Comparison of ENCODE assay signal across 8 cellular contexts in genomic region chr9:83622814-83623633, GRCh38. TPM values are rescaled to one million over a fixed set of nuclear protein-coding genes. Genes with fewer than 3 reads are reported as not detected.
DNase-seq lines count a peak whose midpoint lies in the region; ATAC-seq and TF ChIP-seq lines count a peak whose summit lies in the region.

TSS of gene IDNK (plus strand) at chr9:83623143. CDS start at chr9:83623172, 29 bp downstream.

- peaks cover 2% of the 10 kb centered on the region for H3K9me1 ChIP-seq in IMR-90 (ENCODE audit: insufficient read depth, low read length)

- H3K18ac ChIP-seq in IMR-90 (ENCODE audit: low read depth, low read length) (peak within 1 kb of the TSS; percentile 24; the same call in 1 of the 2 replicates), trophoblast cell (ENCODE audit: low read length) (peak within 1 kb of the TSS; percentile 97)

- peak within 1 kb of the TSS; percentile 35 for H2BK5ac ChIP-seq in IMR-90 (ENCODE audit: low read depth, low read length, poor library complexity, severe bottlenecking)
- H2BK5ac ChIP-seq in trophoblast cell (ENCODE audit: low read depth, low read length, poor library complexity): peak within 1 kb of the TSS; percentile 25

- CTCF ChIA-PET in IMR-90 (lab: Yijun Ruan, JAX): no interaction called here

- H3K4me1 Mint-ChIP-seq in activated naive CD8-positive, alpha-beta T cell treated with anti-CD3 and anti-CD28 coated beads for 36 hours: peaks cover 15% of the 10 kb centered on the region

- H4K20me1 ChIP-seq in IMR-90 (ENCODE audit: insufficient read depth, low read length): no peaks in the 10 kb centered on the region

- H3K27ac ChIP-seq in IMR-90 (ENCODE audit: insufficient read depth, low read length) (peak within 1 kb of the TSS; percentile 75), SK-N-MC (peak within 1 kb of the TSS; percentile 45), trophoblast cell (ENCODE audit: low read depth, low read length) (no peak within 1 kb of the TSS), upper lobe of right lung (peak within 1 kb of the TSS; percentile 96)

- peak; percentile 57 for DNase-seq in EH (ENCODE audit: low read depth)
- peak; percentile 24 for DNase-seq in IMR-90
- DNase-seq in SK-N-MC (ENCODE audit: low read depth, low spot score): no peak
- DNase-seq in activated naive CD8-positive, alpha-beta T cell treated with anti-CD3 and anti-CD28 coated beads for 36 hours: peak; percentile 70
- DNase-seq in Right ventricle myocardium superior: peak; percentile 82
- peak; percentile 39 to 69 for DNase-seq in trophoblast cell
- peak; percentile 90 for DNase-seq in upper lobe of right lung

- H3K27ac Mint-ChIP-seq in activated naive CD8-positive, alpha-beta T cell treated with anti-CD3 and anti-CD28 coated beads for 36 hours: peak within 1 kb of the TSS; percentile 94

- H4K91ac ChIP-seq in IMR-90 (ENCODE audit: insufficient read depth, low read depth, low read length) (peak within 1 kb of the TSS; percentile 72), trophoblast cell (ENCODE audit: low read depth, low read length) (peak within 1 kb of the TSS; percentile 75)

- peak within 1 kb of the TSS; percentile 45 for H3K56ac ChIP-seq in IMR-90 (ENCODE audit: extremely low read depth, insufficient read depth, low read length)

- H4K5ac ChIP-seq in IMR-90 (ENCODE audit: low read depth, low read length): peak within 1 kb of the TSS; percentile 93

- no TSS peak for BruUV-seq in IMR-90 (replicated peaks; lab: Mats Ljungman, UMichigan)

- intact Hi-C loops in IMR-90 (cut with micrococcal nuclease) (no loop called here), Right ventricle myocardium superior (cut with DNase I) (loop anchor here (10.0 kb wide), 1 partner anchor 292 kb away; no protein-coding TSS in a partner anchor), upper lobe of right lung (cut with DNase I) (no loop called here)

- no peaks in the 10 kb centered on the region for H3K27me3 ChIP-seq in IMR-90 (ENCODE audit: control insufficient read depth, insufficient read depth, low read length)
- H3K27me3 ChIP-seq in trophoblast cell (ENCODE audit: insufficient read depth, low read length): no peaks in the 10 kb centered on the region
- H3K27me3 ChIP-seq in upper lobe of right lung: no peaks in the 10 kb centered on the region

- H3K36me3 ChIP-seq in IMR-90 (ENCODE audit: control insufficient read depth, insufficient read depth, low read length): peaks cover 5% of the 10 kb centered on the region; the same call in 1 of the 2 replicates
- 0 out of 2 replicates have a peak, but pooled peaks cover 3% of the 10 kb centered on the region for H3K36me3 ChIP-seq in SK-N-MC (ENCODE audit: insufficient read depth, low read length)
- H3K36me3 ChIP-seq in trophoblast cell (ENCODE audit: control insufficient read depth in 1 of 2, insufficient read depth in 2 of 2, low read length in 2 of 2): no peaks in the 10 kb centered on the region
- H3K36me3 ChIP-seq in upper lobe of right lung: peaks cover 15% of the 10 kb centered on the region

- no peak within 1 kb of the TSS for H2BK15ac ChIP-seq in IMR-90 (ENCODE audit: low read depth, low read length)

- no peak for TF ChIP-seq RAD21 in IMR-90 (IDR thresholded peaks at IDR 0.05; ENCODE audit: low read length)

- peaks cover 10% of the 10 kb centered on the region for H3K36me3 Mint-ChIP-seq in activated naive CD8-positive, alpha-beta T cell treated with anti-CD3 and anti-CD28 coated beads for 36 hours

- H2BK12ac ChIP-seq in trophoblast cell (ENCODE audit: low read length): no peak within 1 kb of the TSS

- peaks cover 3 to 11% of the 10 kb centered on the region in 2 experiments; a peak in 2 of 4 replicates for H3K79me1 ChIP-seq in IMR-90 (ENCODE audit: low read depth in 1 of 2, low read length in 2 of 2)
- H3K79me1 ChIP-seq in trophoblast cell (ENCODE audit: low read length): peaks cover 9% of the 10 kb centered on the region

- TF ChIP-seq CTCF in IMR-90 (conservative IDR thresholded peaks at IDR 0.05; ENCODE audit: low read depth, low read length) (no peak), upper lobe of right lung (IDR thresholded peaks at IDR 0.05) (no peak)

- H3K9ac ChIP-seq in IMR-90 (ENCODE audit: low read depth, low read length): peak within 1 kb of the TSS; percentile 93
- peak within 1 kb of the TSS; percentile 76 for H3K9ac ChIP-seq in SK-N-MC (ENCODE audit: insufficient read length)
- H3K9ac ChIP-seq in trophoblast cell (ENCODE audit: low read length): peak within 1 kb of the TSS; percentile 80

- H3K9me3 ChIP-seq in IMR-90 (ENCODE audit: control insufficient read depth, insufficient read depth, low read length) (no peaks in the 10 kb centered on the region), SK-N-MC (ENCODE audit: low read depth, low read length) (no peaks in the 10 kb centered on the region), trophoblast cell (ENCODE audit: insufficient read depth, low read depth, low read length) (no peaks in the 10 kb centered on the region), upper lobe of right lung (no peaks in the 10 kb centered on the region)

- peaks cover 3% of the 10 kb centered on the region; the same call in 1 of the 2 replicates for H3K4me1 ChIP-seq in IMR-90 (ENCODE audit: control insufficient read depth, insufficient read depth, low read length)
- peaks cover 0 to 4% of the 10 kb centered on the region in 2 experiments for H3K4me1 ChIP-seq in trophoblast cell (ENCODE audit: control insufficient read depth in 1 of 2, insufficient read depth in 2 of 2, low read length in 2 of 2)
- peaks cover 9% of the 10 kb centered on the region for H3K4me1 ChIP-seq in upper lobe of right lung

- H3K4me3 Mint-ChIP-seq in activated naive CD8-positive, alpha-beta T cell treated with anti-CD3 and anti-CD28 coated beads for 36 hours: peak within 1 kb of the TSS; percentile 81

- POLR2A ChIA-PET in IMR-90 (lab: Charles Lee; ENCODE audit: unreplicated experiment): interaction anchor here (0.5 to 0.6 kb wide), 2 partner anchors 9 to 200 kb away, joined by 3 read pairs; no protein-coding TSS in a partner anchor

- H2BK20ac ChIP-seq in IMR-90 (ENCODE audit: low read depth, low read length): no peak within 1 kb of the TSS

- in situ Hi-C loops in IMR-90 (cut with MboI; ENCODE audit: low sequenced_read_pairs): loop anchor here (10.0 kb wide), 1 partner anchor 292 kb away; no protein-coding TSS in a partner anchor

- WGBS in IMR-90 (ENCODE audit: extremely low coverage in 2 of 2, insufficient read length in 1 of 2), 2 experiments: 3% methylated on average over 28 of the region's 89 CpGs; no CpG with 5 or more reads in 1 of the 2 experiments
- WGBS in trophoblast cell (ENCODE audit: extremely low coverage, insufficient coverage, insufficient read length): no CpG with 5 or more reads among the region's 89 CpGs

- dilution Hi-C loops in IMR-90 (cut with HindIII; ENCODE audit: low sequenced_read_pairs, unreplicated experiment): no loop called here

- peak within 1 kb of the TSS; percentile 87 for H3K4ac ChIP-seq in IMR-90 (ENCODE audit: low read depth, low read length)
- H3K4ac ChIP-seq in trophoblast cell (ENCODE audit: low read depth, low read length): peak within 1 kb of the TSS; percentile 61

- H2AK5ac ChIP-seq in IMR-90 (ENCODE audit: low read depth, low read length) (peak within 1 kb of the TSS; percentile 6), trophoblast cell (ENCODE audit: low read length) (peak within 1 kb of the TSS; percentile 66)

- TF ChIP-seq POLR2A in IMR-90 (IDR thresholded peaks at IDR 0.05; ENCODE audit: low read depth, low read length): peak; percentile 28; the same call in 1 of the 2 replicates

- peaks cover 2% of the 10 kb centered on the region for H3K9me3 Mint-ChIP-seq in activated naive CD8-positive, alpha-beta T cell treated with anti-CD3 and anti-CD28 coated beads for 36 hours

- peaks cover 8% of the 10 kb centered on the region for H3K79me2 ChIP-seq in trophoblast cell (ENCODE audit: control insufficient read depth, insufficient read depth, low read length, poor library complexity)

- H3K14ac ChIP-seq in IMR-90 (replicated peaks; ENCODE audit: low read depth, low read length): peak within 1 kb of the TSS; percentile 94
- H3K14ac ChIP-seq in trophoblast cell (ENCODE audit: low read length): peak within 1 kb of the TSS; percentile 88

- peak within 1 kb of the TSS; percentile 83 for H3K4me3 ChIP-seq in IMR-90 (ENCODE audit: insufficient read depth, low read depth, low read length)
- H3K4me3 ChIP-seq in SK-N-MC: peak within 1 kb of the TSS; percentile 76
- peak within 1 kb of the TSS; percentile 87 for H3K4me3 ChIP-seq in trophoblast cell (ENCODE audit: low read depth, low read length)
- H3K4me3 ChIP-seq in upper lobe of right lung: peak within 1 kb of the TSS; percentile 72

- H3K4me2 ChIP-seq in IMR-90 (ENCODE audit: low read depth, low read length): peak within 1 kb of the TSS; percentile 92
- peak within 1 kb of the TSS; percentile 71 for H3K4me2 ChIP-seq in trophoblast cell (ENCODE audit: low read length)

- peak within 1 kb of the TSS; percentile 89 for H2AK9ac ChIP-seq in IMR-90 (replicated peaks; ENCODE audit: low read depth, low read length, poor library complexity)

- H3K27me3 Mint-ChIP-seq in activated naive CD8-positive, alpha-beta T cell treated with anti-CD3 and anti-CD28 coated beads for 36 hours: no peaks in the 10 kb centered on the region

- ATAC-seq in GM21529 (IDR thresholded peaks at IDR 0.05; ENCODE audit: unreplicated experiment): peak; percentile 83
- ATAC-seq in IMR-90 (ENCODE audit: low read depth): peak; percentile 93
- peak; percentile 93 for ATAC-seq in Right ventricle myocardium superior (ENCODE audit: poor library complexity)
- ATAC-seq in upper lobe of right lung: peak; percentile 93

- H2BK120ac ChIP-seq in IMR-90 (ENCODE audit: low read depth, low read length): peak within 1 kb of the TSS; percentile 46
- H2BK120ac ChIP-seq in trophoblast cell (ENCODE audit: insufficient read depth, low read length, poor library complexity): peak within 1 kb of the TSS; percentile 88

- H2AFZ ChIP-seq in IMR-90 (replicated peaks; ENCODE audit: low read length, poor library complexity): peak within 1 kb of the TSS; percentile 97
- peak within 1 kb of the TSS; percentile 99 for H2AFZ ChIP-seq in trophoblast cell (ENCODE audit: insufficient read depth, low read length, poor library complexity)

- peak within 1 kb of the TSS; percentile 98 for H4K12ac ChIP-seq in trophoblast cell (ENCODE audit: low read depth, low read length)

- peak within 1 kb of the TSS; percentile 80 to 93 for H4K8ac ChIP-seq in IMR-90 (ENCODE audit: low read depth in 2 of 2, low read length in 2 of 2)
- peak within 1 kb of the TSS; percentile 98 for H4K8ac ChIP-seq in trophoblast cell (ENCODE audit: low read depth, low read length)

- H3K23ac ChIP-seq in IMR-90 (ENCODE audit: low read depth, low read length) (peak within 1 kb of the TSS; percentile 92), trophoblast cell (ENCODE audit: low read length) (no peak within 1 kb of the TSS)

TF ChIP-seq in IMR-90, 13 proteins besides CTCF, POLR2A, EP300 and RAD21 (continues in another document):
- no peak for TF ChIP-seq BHLHE40 (IDR thresholded peaks at IDR 0.05; ENCODE audit: low read depth, low read length)

RNA-seq across cellular contexts. Expression of gene IDNK, which starts in this region (rescaled TPM):
- total RNA-seq in IMR-90 (2012; rRNA removed): 1.4 and 1.7 TPM in 2 replicates
- polyA plus RNA-seq in IMR-90 (2012; rRNA removed): 2.0 and 2.3 TPM in 2 replicates
- 0.69 and 1.2 TPM in 2 replicates for polyA plus RNA-seq in IMR-90 (2012; cell fraction: cytosol; rRNA removed)
- 0.47 and 2.9 TPM in 2 replicates for polyA plus RNA-seq in IMR-90 (2012; cell fraction: nucleus; rRNA removed; ENCODE audit: low replicate concordance)
- 1 to 10 TPM; 5.5 to 5.7 TPM for total RNA-seq in activated naive CD8-positive, alpha-beta T cell treated with anti-CD3 and anti-CD28 coated beads for 36 hours
- total RNA-seq in Right ventricle myocardium superior: 4.9 TPM
- 1.1 and 1.5 TPM in 2 replicates for polyA plus RNA-seq in trophoblast cell (2013)
- total RNA-seq in upper lobe of right lung: 6.2 TPM
